ENCODE assay signal across 8 cellular contexts in genomic region chr1:7117599-7118281, GRCh38.
A peak's percentile ranks its signal among the peaks of the same experiment; 100 is the strongest.
DNase-seq lines count a peak whose midpoint lies in the region; ATAC-seq and TF ChIP-seq lines count a peak whose summit lies in the region.

No MANE protein-coding gene starts in this region.

- ATAC-seq in GM18907 (IDR thresholded peaks at IDR 0.05; ENCODE audit: unreplicated experiment) (no peak), HG02798 (IDR thresholded peaks at IDR 0.05; ENCODE audit: poor library complexity, unreplicated experiment) (no peak)

- peaks cover 9% of the 10 kb centered on the region for H3K4me1 ChIP-seq in adipocyte (ENCODE audit: control insufficient read depth, insufficient read depth, low read length)

- H3K4me3 ChIP-seq in LNCaP clone FGC (ENCODE audit: low read depth, low read length) = no peak overlapping the region
- peak overlapping the region; percentile 36 for H3K4me3 ChIP-seq in adipocyte (ENCODE audit: low read length)

- H3K36me3 ChIP-seq in adipocyte (ENCODE audit: control insufficient read depth, insufficient read depth, low read length, severe bottlenecking) = no peaks in the 10 kb centered on the region

- no peak overlapping the region for H3K9ac ChIP-seq in adipocyte (ENCODE audit: low read length)

- DNase-seq in AG20443 (ENCODE audit: low spot score) = peak; percentile 85
- no peak for DNase-seq in LNCaP clone FGC (ENCODE audit: low read depth)
- DNase-seq in adipocyte (ENCODE audit: low read depth) = peak; percentile 83
- peak; percentile 87 for DNase-seq in kidney glomerular epithelial cell (lab: John Stamatoyannopoulos, UW)
- DNase-seq in NCI-H2081 treated with DMSO at 0.1 percent for 48 hours (lab: John Stamatoyannopoulos, UW) = no peak
- DNase-seq in activated effector memory CD4-positive, alpha-beta T cell treated with Interleukin-2 at 50 U/mL for 16 hours = no peak

- H3K9me3 ChIP-seq in adipocyte (ENCODE audit: control insufficient read depth, low read length) = peaks cover 4% of the 10 kb centered on the region

- 0 out of 2 replicates have a peak, but pooled peaks have one; percentile 10 for TF ChIP-seq CTCF in LNCaP clone FGC (IDR thresholded peaks at IDR 0.05; ENCODE audit: control insufficient read depth, extremely low read depth, insufficient read depth)

- peaks cover 14% of the 10 kb centered on the region for H3K27me3 ChIP-seq in adipocyte (replicated peaks; ENCODE audit: control insufficient read depth, insufficient read depth, low read length)

Comparison
In these comparisons a context has a peak if more than half of its experiments do, and no peak if none do; other contexts are left out.
1. DNase-seq: peak in AG20443 (single experiment), adipocyte (single experiment) and kidney glomerular epithelial cell (single experiment); none in LNCaP clone FGC (single experiment), NCI-H2081 treated with DMSO at 0.1 percent for 48 hours (single experiment) and activated effector memory CD4-positive, alpha-beta T cell treated with Interleukin-2 at 50 U/mL for 16 hours (single experiment).